In genomic region chr3:52149726-52150125, GRCh38 we compare ENCODE assay signal across 21 cellular contexts.
"Had no signal": no experiment of that assay in that cellular context is flagged by ENCODE, and none has a peak within 500 bp of the region (broad histone marks: within the 10 kb centered on the region; RNA-seq: fewer than 3 reads in every experiment).

No MANE protein-coding gene starts in this region.

- H3K4me3 ChIP-seq: SJSA1, SK-N-MC had no signal

- H3K9me3 ChIP-seq: SJSA1 had no signal

- DNase-seq: Karpas-422, KG1, MM.1S, NCI-H1092 treated with DMSO at 0.1 percent for 48 hours, NCI-H1436, NCI-H187, NCI-H2029, NCI-H2081 treated with DMSO at 0.1 percent for 48 hours, NCI-H2171, NCI-H226, NCI-H446, NCI-H510A, NCI-H524 treated with DMSO at 0.1 percent for 48 hours, NCI-H69, NCI-H774, Right ventricle myocardium superior, RPMI8226, SIG-M5 had no signal

- H3K27me3 ChIP-seq: SJSA1 had no signal

- H3K27ac ChIP-seq: SJSA1, SK-N-MC had no signal

- FAIRE-seq: RCC 7860 had no signal
